1 cellular context compared by ENCODE assay signal in genomic region chr7:106358103-106358663, GRCh38.
TF ChIP-seq lines count a peak whose summit lies in the region.

No MANE protein-coding gene starts in this region.

TF ChIP-seq in GM12878, 131 proteins besides CTCF, POLR2A, EP300 and RAD21 (continued from another document):
- TF ChIP-seq, protein P1, sequence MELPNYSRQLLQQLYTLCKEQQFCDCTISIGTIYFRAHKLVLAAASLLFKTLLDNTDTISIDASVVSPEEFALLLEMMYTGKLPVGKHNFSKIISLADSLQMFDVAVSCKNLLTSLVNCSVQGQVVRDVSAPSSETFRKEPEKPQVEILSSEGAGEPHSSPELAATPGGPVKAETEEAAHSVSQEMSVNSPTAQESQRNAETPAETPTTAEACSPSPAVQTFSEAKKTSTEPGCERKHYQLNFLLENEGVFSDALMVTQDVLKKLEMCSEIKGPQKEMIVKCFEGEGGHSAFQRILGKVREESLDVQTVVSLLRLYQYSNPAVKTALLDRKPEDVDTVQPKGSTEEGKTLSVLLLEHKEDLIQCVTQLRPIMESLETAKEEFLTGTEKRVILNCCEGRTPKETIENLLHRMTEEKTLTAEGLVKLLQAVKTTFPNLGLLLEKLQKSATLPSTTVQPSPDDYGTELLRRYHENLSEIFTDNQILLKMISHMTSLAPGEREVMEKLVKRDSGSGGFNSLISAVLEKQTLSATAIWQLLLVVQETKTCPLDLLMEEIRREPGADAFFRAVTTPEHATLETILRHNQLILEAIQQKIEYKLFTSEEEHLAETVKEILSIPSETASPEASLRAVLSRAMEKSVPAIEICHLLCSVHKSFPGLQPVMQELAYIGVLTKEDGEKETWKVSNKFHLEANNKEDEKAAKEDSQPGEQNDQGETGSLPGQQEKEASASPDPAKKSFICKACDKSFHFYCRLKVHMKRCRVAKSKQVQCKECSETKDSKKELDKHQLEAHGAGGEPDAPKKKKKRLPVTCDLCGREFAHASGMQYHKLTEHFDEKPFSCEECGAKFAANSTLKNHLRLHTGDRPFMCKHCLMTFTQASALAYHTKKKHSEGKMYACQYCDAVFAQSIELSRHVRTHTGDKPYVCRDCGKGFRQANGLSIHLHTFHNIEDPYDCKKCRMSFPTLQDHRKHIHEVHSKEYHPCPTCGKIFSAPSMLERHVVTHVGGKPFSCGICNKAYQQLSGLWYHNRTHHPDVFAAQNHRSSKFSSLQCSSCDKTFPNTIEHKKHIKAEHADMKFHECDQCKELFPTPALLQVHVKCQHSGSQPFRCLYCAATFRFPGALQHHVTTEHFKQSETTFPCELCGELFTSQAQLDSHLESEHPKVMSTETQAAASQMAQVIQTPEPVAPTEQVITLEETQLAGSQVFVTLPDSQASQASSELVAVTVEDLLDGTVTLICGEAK (IDR thresholded peaks at IDR 0.05; ENCODE audit: borderline replicate concordance) = no peak
- no peak for TF ChIP-seq MTA3 (IDR thresholded peaks at IDR 0.05; ENCODE audit: borderline replicate concordance, low read length)
- TF ChIP-seq, protein P2, sequence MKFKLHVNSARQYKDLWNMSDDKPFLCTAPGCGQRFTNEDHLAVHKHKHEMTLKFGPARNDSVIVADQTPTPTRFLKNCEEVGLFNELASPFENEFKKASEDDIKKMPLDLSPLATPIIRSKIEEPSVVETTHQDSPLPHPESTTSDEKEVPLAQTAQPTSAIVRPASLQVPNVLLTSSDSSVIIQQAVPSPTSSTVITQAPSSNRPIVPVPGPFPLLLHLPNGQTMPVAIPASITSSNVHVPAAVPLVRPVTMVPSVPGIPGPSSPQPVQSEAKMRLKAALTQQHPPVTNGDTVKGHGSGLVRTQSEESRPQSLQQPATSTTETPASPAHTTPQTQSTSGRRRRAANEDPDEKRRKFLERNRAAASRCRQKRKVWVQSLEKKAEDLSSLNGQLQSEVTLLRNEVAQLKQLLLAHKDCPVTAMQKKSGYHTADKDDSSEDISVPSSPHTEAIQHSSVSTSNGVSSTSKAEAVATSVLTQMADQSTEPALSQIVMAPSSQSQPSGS (IDR thresholded peaks at IDR 0.05; ENCODE audit: low read length) = peak; percentile 42; the same call in 1 of the 2 replicates
- TF ChIP-seq RB1 (IDR thresholded peaks at IDR 0.05; ENCODE audit: borderline replicate concordance) = no peak
- TF ChIP-seq PKNOX1 (IDR thresholded peaks at IDR 0.05) = no peak
- TF ChIP-seq SP1 (IDR thresholded peaks at IDR 0.05; ENCODE audit: low read depth, low read length) = no peak
- TF ChIP-seq IKZF1 (conservative IDR thresholded peaks at IDR 0.05) = peak; percentile 83
- no peak for TF ChIP-seq CHD1 (IDR thresholded peaks at IDR 0.05; ENCODE audit: low read depth, low read length)
- no peak for TF ChIP-seq TCF3 (IDR thresholded peaks at IDR 0.05; ENCODE audit: borderline replicate concordance, insufficient read depth, low read depth, low read length)
- no peak for TF ChIP-seq CREM (IDR thresholded peaks at IDR 0.05; ENCODE audit: low read depth)
- no peak for TF ChIP-seq MYC (IDR thresholded peaks at IDR 0.05; ENCODE audit: insufficient read depth, insufficient read length, insufficient replicate concordance, low read length, severe bottlenecking)
- no peak for TF ChIP-seq SMAD5 (IDR thresholded peaks at IDR 0.05; ENCODE audit: low read depth)
- peak; percentile 79 to 85 for TF ChIP-seq IKZF2 (IDR thresholded peaks at IDR 0.05)
- TF ChIP-seq SMARCA5 (IDR thresholded peaks at IDR 0.05) = no peak
- TF ChIP-seq, protein P3, sequence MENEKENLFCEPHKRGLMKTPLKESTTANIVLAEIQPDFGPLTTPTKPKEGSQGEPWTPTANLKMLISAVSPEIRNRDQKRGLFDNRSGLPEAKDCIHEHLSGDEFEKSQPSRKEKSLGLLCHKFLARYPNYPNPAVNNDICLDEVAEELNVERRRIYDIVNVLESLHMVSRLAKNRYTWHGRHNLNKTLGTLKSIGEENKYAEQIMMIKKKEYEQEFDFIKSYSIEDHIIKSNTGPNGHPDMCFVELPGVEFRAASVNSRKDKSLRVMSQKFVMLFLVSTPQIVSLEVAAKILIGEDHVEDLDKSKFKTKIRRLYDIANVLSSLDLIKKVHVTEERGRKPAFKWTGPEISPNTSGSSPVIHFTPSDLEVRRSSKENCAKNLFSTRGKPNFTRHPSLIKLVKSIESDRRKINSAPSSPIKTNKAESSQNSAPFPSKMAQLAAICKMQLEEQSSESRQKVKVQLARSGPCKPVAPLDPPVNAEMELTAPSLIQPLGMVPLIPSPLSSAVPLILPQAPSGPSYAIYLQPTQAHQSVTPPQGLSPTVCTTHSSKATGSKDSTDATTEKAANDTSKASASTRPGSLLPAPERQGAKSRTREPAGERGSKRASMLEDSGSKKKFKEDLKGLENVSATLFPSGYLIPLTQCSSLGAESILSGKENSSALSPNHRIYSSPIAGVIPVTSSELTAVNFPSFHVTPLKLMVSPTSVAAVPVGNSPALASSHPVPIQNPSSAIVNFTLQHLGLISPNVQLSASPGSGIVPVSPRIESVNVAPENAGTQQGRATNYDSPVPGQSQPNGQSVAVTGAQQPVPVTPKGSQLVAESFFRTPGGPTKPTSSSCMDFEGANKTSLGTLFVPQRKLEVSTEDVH (IDR thresholded peaks at IDR 0.05; ENCODE audit: low read depth, partially characterized antibody) = no peak
- TF ChIP-seq SIN3A (IDR thresholded peaks at IDR 0.05; ENCODE audit: low read depth, low read length) = no peak
- TF ChIP-seq ZNF24 (IDR thresholded peaks at IDR 0.05) = no peak
- no peak for TF ChIP-seq NR2F1 (conservative IDR thresholded peaks at IDR 0.05)
- no peak for TF ChIP-seq HDAC2 (IDR thresholded peaks at IDR 0.05)
- peak; percentile 46 for TF ChIP-seq RUNX3 (IDR thresholded peaks at IDR 0.05; ENCODE audit: low read length)
- TF ChIP-seq BRCA1 (IDR thresholded peaks at IDR 0.05; ENCODE audit: low read depth, low read length) = no peak
- TF ChIP-seq DPF2 (IDR thresholded peaks at IDR 0.05) = 0 out of 2 replicates have a peak, but pooled peaks have one; percentile 35
- no peak for TF ChIP-seq EGR1 (IDR thresholded peaks at IDR 0.05; ENCODE audit: borderline replicate concordance in 1 of 2, low read depth in 2 of 2, low read length in 2 of 2)
- 0 out of 2 replicates have a peak, but pooled peaks have one; percentile 13 for TF ChIP-seq ZNF687 (IDR thresholded peaks at IDR 0.05)
- no peak for TF ChIP-seq BMI1 (IDR thresholded peaks at IDR 0.05; ENCODE audit: borderline replicate concordance)
- peak; percentile 84 for TF ChIP-seq RELB (IDR thresholded peaks at IDR 0.05; ENCODE audit: low read depth)
- no peak; the same call in 1 of the 2 replicates for TF ChIP-seq SMC3 (IDR thresholded peaks at IDR 0.05; ENCODE audit: borderline replicate concordance, low read length)
- no peak for TF ChIP-seq IRF4 (IDR thresholded peaks at IDR 0.05; ENCODE audit: low read depth, low read length)
- TF ChIP-seq, protein P4, sequence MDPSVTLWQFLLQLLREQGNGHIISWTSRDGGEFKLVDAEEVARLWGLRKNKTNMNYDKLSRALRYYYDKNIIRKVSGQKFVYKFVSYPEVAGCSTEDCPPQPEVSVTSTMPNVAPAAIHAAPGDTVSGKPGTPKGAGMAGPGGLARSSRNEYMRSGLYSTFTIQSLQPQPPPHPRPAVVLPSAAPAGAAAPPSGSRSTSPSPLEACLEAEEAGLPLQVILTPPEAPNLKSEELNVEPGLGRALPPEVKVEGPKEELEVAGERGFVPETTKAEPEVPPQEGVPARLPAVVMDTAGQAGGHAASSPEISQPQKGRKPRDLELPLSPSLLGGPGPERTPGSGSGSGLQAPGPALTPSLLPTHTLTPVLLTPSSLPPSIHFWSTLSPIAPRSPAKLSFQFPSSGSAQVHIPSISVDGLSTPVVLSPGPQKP (IDR thresholded peaks at IDR 0.05; ENCODE audit: low read depth, low read length) = no peak
- TF ChIP-seq, protein P5, sequence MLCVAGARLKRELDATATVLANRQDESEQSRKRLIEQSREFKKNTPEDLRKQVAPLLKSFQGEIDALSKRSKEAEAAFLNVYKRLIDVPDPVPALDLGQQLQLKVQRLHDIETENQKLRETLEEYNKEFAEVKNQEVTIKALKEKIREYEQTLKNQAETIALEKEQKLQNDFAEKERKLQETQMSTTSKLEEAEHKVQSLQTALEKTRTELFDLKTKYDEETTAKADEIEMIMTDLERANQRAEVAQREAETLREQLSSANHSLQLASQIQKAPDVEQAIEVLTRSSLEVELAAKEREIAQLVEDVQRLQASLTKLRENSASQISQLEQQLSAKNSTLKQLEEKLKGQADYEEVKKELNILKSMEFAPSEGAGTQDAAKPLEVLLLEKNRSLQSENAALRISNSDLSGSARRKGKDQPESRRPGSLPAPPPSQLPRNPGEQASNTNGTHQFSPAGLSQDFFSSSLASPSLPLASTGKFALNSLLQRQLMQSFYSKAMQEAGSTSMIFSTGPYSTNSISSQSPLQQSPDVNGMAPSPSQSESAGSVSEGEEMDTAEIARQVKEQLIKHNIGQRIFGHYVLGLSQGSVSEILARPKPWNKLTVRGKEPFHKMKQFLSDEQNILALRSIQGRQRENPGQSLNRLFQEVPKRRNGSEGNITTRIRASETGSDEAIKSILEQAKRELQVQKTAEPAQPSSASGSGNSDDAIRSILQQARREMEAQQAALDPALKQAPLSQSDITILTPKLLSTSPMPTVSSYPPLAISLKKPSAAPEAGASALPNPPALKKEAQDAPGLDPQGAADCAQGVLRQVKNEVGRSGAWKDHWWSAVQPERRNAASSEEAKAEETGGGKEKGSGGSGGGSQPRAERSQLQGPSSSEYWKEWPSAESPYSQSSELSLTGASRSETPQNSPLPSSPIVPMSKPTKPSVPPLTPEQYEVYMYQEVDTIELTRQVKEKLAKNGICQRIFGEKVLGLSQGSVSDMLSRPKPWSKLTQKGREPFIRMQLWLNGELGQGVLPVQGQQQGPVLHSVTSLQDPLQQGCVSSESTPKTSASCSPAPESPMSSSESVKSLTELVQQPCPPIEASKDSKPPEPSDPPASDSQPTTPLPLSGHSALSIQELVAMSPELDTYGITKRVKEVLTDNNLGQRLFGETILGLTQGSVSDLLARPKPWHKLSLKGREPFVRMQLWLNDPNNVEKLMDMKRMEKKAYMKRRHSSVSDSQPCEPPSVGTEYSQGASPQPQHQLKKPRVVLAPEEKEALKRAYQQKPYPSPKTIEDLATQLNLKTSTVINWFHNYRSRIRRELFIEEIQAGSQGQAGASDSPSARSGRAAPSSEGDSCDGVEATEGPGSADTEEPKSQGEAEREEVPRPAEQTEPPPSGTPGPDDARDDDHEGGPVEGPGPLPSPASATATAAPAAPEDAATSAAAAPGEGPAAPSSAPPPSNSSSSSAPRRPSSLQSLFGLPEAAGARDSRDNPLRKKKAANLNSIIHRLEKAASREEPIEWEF (IDR thresholded peaks at IDR 0.05; ENCODE audit: insufficient replicate concordance, low read depth, low read length) = peak; percentile 43
- peak; percentile 23 for TF ChIP-seq RELA (IDR thresholded peaks at IDR 0.05; ENCODE audit: borderline replicate concordance, partially characterized antibody)
- TF ChIP-seq ZNF274 (IDR thresholded peaks at IDR 0.05; ENCODE audit: insufficient read depth, insufficient read length) = no peak
